Comparison of ENCODE assay signal across 21 cellular contexts in the genomic region with DNA sequence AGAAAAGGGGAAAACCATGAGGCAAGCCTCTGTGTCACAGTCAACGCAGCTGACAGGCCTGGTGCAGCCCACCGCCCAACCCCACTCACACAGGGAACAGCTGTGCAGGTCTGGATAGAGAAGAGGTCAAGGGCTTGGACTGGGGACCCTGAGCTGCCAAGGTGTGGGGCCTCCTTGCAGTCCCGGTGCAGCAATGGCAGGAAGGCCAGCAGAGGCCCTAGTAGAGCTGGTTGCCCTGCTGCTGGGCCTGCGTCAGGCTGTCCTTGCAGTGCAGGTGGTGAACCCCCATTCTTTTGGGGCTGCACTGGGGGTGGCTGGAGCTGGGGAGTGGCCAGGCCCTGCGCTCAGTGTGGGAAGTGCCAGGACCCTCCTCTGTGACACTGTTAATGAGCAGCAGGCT.
DNase-seq lines count a peak whose midpoint lies in the region; ATAC-seq, FAIRE-seq and TF ChIP-seq lines count a peak whose summit lies in the region.
"Had no signal": no experiment of that assay in that cellular context is flagged by ENCODE, and none has a peak within 500 bp of the region (broad histone marks: within the 10 kb centered on the region; RNA-seq: fewer than 3 reads in every experiment).

No MANE protein-coding gene starts in this region.

- CTCF ChIA-PET in HepG2 (lab: Yijun Ruan, JAX; ENCODE audit: low intra/inter-chr PET ratio, low total read pairs): no interaction called here

- H3K4me2 ChIP-seq in Karpas-422 (ENCODE audit: low read depth, low read length, poor library complexity, severe bottlenecking): no peak overlapping the region
- H3K4me2 ChIP-seq in HepG2 (ENCODE audit: low read depth, low read length): no peak overlapping the region
- H3K4me2 ChIP-seq in osteoblast (ENCODE audit: insufficient read depth, low read length): no peak overlapping the region
- H3K4me2 ChIP-seq in mesendoderm (ENCODE audit: low read length): no peak overlapping the region
- H3K4me2 ChIP-seq: A549; BLaER1 treated with 17β-estradiol and CSF1 and Interleukin-3, amounts not matched to agents 10 nM and 100 nM had no signal

- no peak overlapping the region for H3K23ac ChIP-seq in mesendoderm (ENCODE audit: low read length)

- H2AK5ac ChIP-seq in mesendoderm (ENCODE audit: low read length): no peak overlapping the region

- H3K9me3 ChIP-seq in Karpas-422 (ENCODE audit: low read length) (no peaks in the 10 kb centered on the region), HepG2 (ENCODE audit: low read length) (no peaks in the 10 kb centered on the region), osteoblast (ENCODE audit: low read depth, low read length) (no peaks in the 10 kb centered on the region)
- H3K9me3 ChIP-seq: A549; BLaER1 treated with 17β-estradiol and CSF1 and Interleukin-3, amounts not matched to agents 10 nM and 100 nM; Caco-2 had no signal

- H3K79me2 ChIP-seq in Karpas-422 (ENCODE audit: low read length) (no peaks in the 10 kb centered on the region), HepG2 (ENCODE audit: insufficient read depth, low read length) (no peaks in the 10 kb centered on the region), osteoblast (ENCODE audit: insufficient read depth, low read length) (no peaks in the 10 kb centered on the region), mesendoderm (ENCODE audit: control insufficient read depth, insufficient read depth, low read length) (no peaks in the 10 kb centered on the region)

- peak; percentile 38; the same call in 1 of the 3 replicates for ATAC-seq in HepG2
- ATAC-seq: A549; CD8-positive, alpha-beta T cell had no signal

- in situ Hi-C loops in HepG2 (cut with HindIII; ENCODE audit: extremely low pct_ligation_motif_present, low pct_unique_long_range_greater_than_20kb): no loop called here

- no peak overlapping the region for H4K5ac ChIP-seq in mesendoderm (ENCODE audit: low read length)

- TF ChIP-seq EP300 in HepG2 (IDR thresholded peaks at IDR 0.05; ENCODE audit: low read depth in 2 of 2, low read length in 2 of 2): no peak
- no peak for TF ChIP-seq EP300 in HepG2 (CRISPR knock-in tag; IDR thresholded peaks at IDR 0.05; ENCODE audit: borderline replicate concordance)

- H3K4me1 ChIP-seq in Karpas-422 (ENCODE audit: low read length) (no peaks in the 10 kb centered on the region), HepG2 (ENCODE audit: insufficient read depth, low read length) (peaks cover 7% of the 10 kb centered on the region; the same call in 1 of the 2 replicates), osteoblast (ENCODE audit: insufficient read depth, low read length) (no peaks in the 10 kb centered on the region), mesendoderm (ENCODE audit: control insufficient read depth, low read depth, low read length) (no peaks in the 10 kb centered on the region)
- H3K4me1 ChIP-seq: A549; BLaER1 treated with 17β-estradiol and CSF1 and Interleukin-3, amounts not matched to agents 10 nM and 100 nM; Caco-2 had no signal

- H3K9ac ChIP-seq in Karpas-422 (ENCODE audit: low read length) (no peak overlapping the region), HepG2 (ENCODE audit: insufficient read depth, low read depth, low read length) (no peak overlapping the region), mesendoderm (ENCODE audit: low read length) (no peak overlapping the region)
- H3K9ac ChIP-seq: BLaER1 treated with 17β-estradiol and CSF1 and Interleukin-3, amounts not matched to agents 10 nM and 100 nM had no signal

- no peak for TF ChIP-seq RAD21 in HepG2 (CRISPR knock-in tag; IDR thresholded peaks at IDR 0.05)

- no peaks in the 10 kb centered on the region for H3K27me3 ChIP-seq in Karpas-422 (ENCODE audit: low read length)
- H3K27me3 ChIP-seq in HepG2 (ENCODE audit: control insufficient read depth in 1 of 2, insufficient read depth in 2 of 2, low read length in 2 of 2): no peaks in the 10 kb centered on the region
- H3K27me3 ChIP-seq in osteoblast (ENCODE audit: insufficient read depth, low read length): no peaks in the 10 kb centered on the region
- H3K27me3 ChIP-seq in mesendoderm (ENCODE audit: insufficient read depth, low read length, poor library complexity): no peaks in the 10 kb centered on the region

- no peak overlapping the region for H2BK15ac ChIP-seq in mesendoderm (replicated peaks; ENCODE audit: low read depth)

- peak; percentile 16 for DNase-seq in Karpas-422
- DNase-seq in HepG2 (ENCODE audit: low spot score): no peak
- DNase-seq in osteoblast (ENCODE audit: insufficient read length, low spot score, missing footprints): peak; percentile 23
- DNase-seq in mesendoderm: no peak
- no peak for DNase-seq in head of caudate nucleus
- DNase-seq in activated CD8-positive, alpha-beta memory T cell treated with anti-CD3 and anti-CD28 coated beads for 24 hours: no peak
- DNase-seq: AML-193; Caco-2; Calu3; CD4-positive, alpha-beta T cell; CD8-positive, alpha-beta T cell; DMS79 treated with DMSO at 0.1 percent for 48 hours; GF-D8 had no signal

- no peak overlapping the region for H3K56ac ChIP-seq in mesendoderm (ENCODE audit: low read length)

- H4K8ac ChIP-seq in mesendoderm (ENCODE audit: low read depth, low read length): no peak overlapping the region

- H2AFZ ChIP-seq in Karpas-422 (ENCODE audit: low read length) (no peak overlapping the region), HepG2 (ENCODE audit: low read length) (no peak overlapping the region), osteoblast (ENCODE audit: low read length) (no peak overlapping the region)

- intact Hi-C loops in HepG2 (cut with micrococcal nuclease; ENCODE audit: unreplicated experiment) (no loop called here), head of caudate nucleus (cut with DNase I) (no loop called here)

- TF ChIP-seq POLR2A in HepG2 (IDR thresholded peaks at IDR 0.05; ENCODE audit: insufficient read depth in 1 of 2, low read depth in 2 of 2, low read length in 2 of 2): no peak

- no peak overlapping the region for H3K18ac ChIP-seq in mesendoderm (ENCODE audit: low read length)

- H3K27ac ChIP-seq in Karpas-422 (ENCODE audit: low read length) (no peak overlapping the region), HepG2 (ENCODE audit: extremely low read length, insufficient read depth, low read length) (no peak overlapping the region), osteoblast (ENCODE audit: low read depth, low read length) (no peak overlapping the region), mesendoderm (ENCODE audit: low read depth, low read length) (no peak overlapping the region)
- H3K27ac ChIP-seq: 22Rv1; A549; BLaER1 treated with 17β-estradiol and CSF1 and Interleukin-3, amounts not matched to agents 10 nM and 100 nM; C4-2B had no signal

- no peak overlapping the region for H3K4ac ChIP-seq in mesendoderm (ENCODE audit: low read depth, low read length)

- no peak overlapping the region for H2BK120ac ChIP-seq in mesendoderm (ENCODE audit: low read depth, low read length)

- no peaks in the 10 kb centered on the region for H3K79me1 ChIP-seq in mesendoderm (ENCODE audit: low read length)

- WGBS in HepG2 (ENCODE audit: low lambda C conversion rate): no CpG with 5 or more reads among the region's 5 CpGs
- no CpG with 5 or more reads among the region's 5 CpGs for WGBS in mesendoderm (ENCODE audit: extremely low coverage, insufficient coverage, low lambda C conversion rate)

- H2BK5ac ChIP-seq in mesendoderm (ENCODE audit: low read length): no peak overlapping the region

- no TSS peak for BruUV-seq in HepG2 (replicated peaks; lab: Mats Ljungman, UMichigan)

- no peak for FAIRE-seq in HepG2 (lab: Jason Lieb, UNC)
- FAIRE-seq: A549, D721Med, G401.6, GM12892, GM18507 had no signal

- no peaks in the 10 kb centered on the region for H3K9me2 ChIP-seq in Karpas-422 (replicated peaks; ENCODE audit: insufficient read depth, low read length)

- POLR2A ChIA-PET in HepG2 (lab: Yijun Ruan, JAX): no interaction called here

- TF ChIP-seq CTCF in HepG2 (CRISPR knock-in tag; IDR thresholded peaks at IDR 0.05): no peak
- no peak for TF ChIP-seq CTCF in osteoblast (IDR thresholded peaks at IDR 0.05; ENCODE audit: extremely low read depth, low read depth, low read length)

- no peaks in the 10 kb centered on the region for H3K36me3 ChIP-seq in Karpas-422 (ENCODE audit: insufficient read depth, low read length)
- no peaks in the 10 kb centered on the region for H3K36me3 ChIP-seq in HepG2 (replicated peaks in 1 of 2; ENCODE audit: control insufficient read depth in 1 of 2, insufficient read depth in 2 of 2, low read length in 2 of 2)
- H3K36me3 ChIP-seq in osteoblast (ENCODE audit: insufficient read depth, low read length): no peaks in the 10 kb centered on the region
- no peaks in the 10 kb centered on the region for H3K36me3 ChIP-seq in mesendoderm (ENCODE audit: control insufficient read depth, insufficient read depth, low read length)
- H3K36me3 ChIP-seq: BLaER1 treated with 17β-estradiol and CSF1 and Interleukin-3, amounts not matched to agents 10 nM and 100 nM had no signal

- H4K20me1 ChIP-seq in Karpas-422 (ENCODE audit: insufficient read depth, low read depth, low read length): no peaks in the 10 kb centered on the region
- H4K20me1 ChIP-seq in HepG2 (ENCODE audit: insufficient read depth, low read length): no peaks in the 10 kb centered on the region
- H4K20me1 ChIP-seq in osteoblast (ENCODE audit: insufficient read depth, low read length): no peaks in the 10 kb centered on the region

- no peak overlapping the region for H3K4me3 ChIP-seq in Karpas-422 (ENCODE audit: low read length)
- H3K4me3 ChIP-seq in HepG2 (replicated peaks in 1 of 3; ENCODE audit: insufficient read depth in 1 of 3, low read depth in 2 of 3, low read length in 3 of 3): no peak overlapping the region
- no peak overlapping the region for H3K4me3 ChIP-seq in osteoblast (ENCODE audit: insufficient read depth, low read length)
- no peak overlapping the region for H3K4me3 ChIP-seq in mesendoderm (ENCODE audit: low read length)
- H3K4me3 ChIP-seq: A549; BLaER1 treated with 17β-estradiol and CSF1 and Interleukin-3, amounts not matched to agents 10 nM and 100 nM had no signal

TF ChIP-seq in HepG2, 621 proteins besides CTCF, POLR2A, EP300 and RAD21 (continues in another document):
- TF ChIP-seq KMT2A (CRISPR knock-in tag; IDR thresholded peaks at IDR 0.05): no peak

Comparison
In these comparisons a context has a peak if more than half of its experiments do, and no peak if none do; other contexts are left out.
1. DNase-seq: peak in Karpas-422 (single experiment) and osteoblast (single experiment); none in HepG2 (single experiment), mesendoderm (single experiment), head of caudate nucleus (0 of 42) and activated CD8-positive, alpha-beta memory T cell treated with anti-CD3 and anti-CD28 coated beads for 24 hours (single experiment).